In genomic region chr12:84974177-84974815, GRCh38 we compare ENCODE assay signal across 24 cellular contexts.
"Had no signal": no experiment of that assay in that cellular context is flagged by ENCODE, and none has a peak within 500 bp of the region (broad histone marks: within the 10 kb centered on the region; RNA-seq: fewer than 3 reads in every experiment).

No MANE protein-coding gene starts in this region.

- H2AFZ ChIP-seq: neural progenitor cell had no signal

- H3K27ac Mint-ChIP-seq: activated CD4-positive, alpha-beta memory T cell treated with anti-CD3 and anti-CD28 coated beads, Interleukin-2, amount 10 ng/mL, durations not matched to agents 7 days and 5 days; activated naive CD8-positive, alpha-beta T cell treated with anti-CD3 and anti-CD28 coated beads for 36 hours; activated T-helper 17 cell treated with anti-CD3 and anti-CD28 coated beads, Interleukin-2, amount 50 U/mL, for 72 hours; dendritic cell treated with granulocyte-macrophage colony-stimulating factor and Interleukin-4, amounts not matched to agents 40 ng/mL and 50 ng/mL, for 4 days; naive B cell; neural progenitor cell had no signal

- H3K36me3 Mint-ChIP-seq: activated naive CD8-positive, alpha-beta T cell treated with anti-CD3 and anti-CD28 coated beads for 36 hours; naive B cell; neural progenitor cell had no signal

- H3K9ac ChIP-seq: neural progenitor cell had no signal

- H3K9me3 Mint-ChIP-seq: activated CD4-positive, alpha-beta memory T cell treated with anti-CD3 and anti-CD28 coated beads, Interleukin-2, amount 10 ng/mL, durations not matched to agents 7 days and 5 days; activated naive CD8-positive, alpha-beta T cell treated with anti-CD3 and anti-CD28 coated beads for 36 hours; activated T-helper 17 cell treated with anti-CD3 and anti-CD28 coated beads, Interleukin-2, amount 50 U/mL, for 72 hours; dendritic cell treated with granulocyte-macrophage colony-stimulating factor and Interleukin-4, amounts not matched to agents 40 ng/mL and 50 ng/mL, for 4 days; neural progenitor cell had no signal

- H3K27me3 ChIP-seq: esophagus muscularis mucosa, neural progenitor cell, ovary, tibial artery had no signal

- H3K36me3 ChIP-seq: esophagus muscularis mucosa, left ventricle myocardium inferior, neural progenitor cell, ovary, tibial artery had no signal

- H3K4me2 ChIP-seq: neural progenitor cell had no signal

- H3K9me3 ChIP-seq: esophagus muscularis mucosa, left ventricle myocardium inferior, mucosa of descending colon, ovary, tibial artery had no signal

- H3K4me3 ChIP-seq: esophagus muscularis mucosa, left ventricle myocardium inferior, mucosa of descending colon, neural progenitor cell, ovary, tibial artery had no signal

- H3K27ac ChIP-seq: esophagus muscularis mucosa, left ventricle myocardium inferior, neural progenitor cell, ovary, tibial artery had no signal

- DNase-seq: activated CD4-positive, alpha-beta memory T cell treated with anti-CD3 and anti-CD28 coated beads, Interleukin-2, amount 10 ng/mL, durations not matched to agents 7 days and 5 days; activated CD4-positive, alpha-beta T cell treated with anti-CD3 and anti-CD28 coated beads for 48 hours; activated CD4-positive, CD25-positive, alpha-beta regulatory T cell; activated naive CD4-positive, alpha-beta T cell; activated naive CD8-positive, alpha-beta T cell treated with anti-CD3 and anti-CD28 coated beads for 36 hours; activated T-cell treated with anti-CD3 and anti-CD28 coated beads, Interleukin-2, amount 50 U/mL, for 1 hour; amniotic stem cell; effector CD8-positive, alpha-beta T cell; hippocampal formation; kidney glomerular epithelial cell; left ventricle myocardium inferior; mammary epithelial cell; mucosa of descending colon; naive B cell; ovary; stimulated activated CD4-positive, alpha-beta T cell treated with anti-CD3 and anti-CD28 coated beads, Interleukin-12 subunit alpha, Interleukin-12 subunit beta, amount 100 ng/mL, for 4 hours; stimulated activated CD4-positive, alpha-beta T cell treated with anti-CD3 and anti-CD28 coated beads, Interleukin-1b, Interleukin-23, amount 100 ng/mL, for 48 hours; stimulated activated naive CD8-positive, alpha-beta T cell treated with anti-CD3 and anti-CD28 coated beads, Interleukin-15, Interleukin-2, amounts not matched to agents 100 U/mL and 50 U/mL, for 24 hours; substantia nigra; tibial artery had no signal

- H3K4me1 Mint-ChIP-seq: activated CD4-positive, alpha-beta memory T cell treated with anti-CD3 and anti-CD28 coated beads, Interleukin-2, amount 10 ng/mL, durations not matched to agents 7 days and 5 days; activated naive CD8-positive, alpha-beta T cell treated with anti-CD3 and anti-CD28 coated beads for 36 hours; activated T-helper 17 cell treated with anti-CD3 and anti-CD28 coated beads, Interleukin-2, amount 50 U/mL, for 72 hours; naive B cell had no signal

- H3K4me3 Mint-ChIP-seq: activated CD4-positive, alpha-beta memory T cell treated with anti-CD3 and anti-CD28 coated beads, Interleukin-2, amount 10 ng/mL, durations not matched to agents 7 days and 5 days; activated naive CD8-positive, alpha-beta T cell treated with anti-CD3 and anti-CD28 coated beads for 36 hours; activated T-helper 17 cell treated with anti-CD3 and anti-CD28 coated beads, Interleukin-2, amount 50 U/mL, for 72 hours; dendritic cell treated with granulocyte-macrophage colony-stimulating factor and Interleukin-4, amounts not matched to agents 40 ng/mL and 50 ng/mL, for 4 days; naive B cell; neural progenitor cell had no signal

- H3K27me3 Mint-ChIP-seq: activated CD4-positive, alpha-beta memory T cell treated with anti-CD3 and anti-CD28 coated beads, Interleukin-2, amount 10 ng/mL, durations not matched to agents 7 days and 5 days; activated T-helper 17 cell treated with anti-CD3 and anti-CD28 coated beads, Interleukin-2, amount 50 U/mL, for 72 hours; dendritic cell treated with granulocyte-macrophage colony-stimulating factor and Interleukin-4, amounts not matched to agents 40 ng/mL and 50 ng/mL, for 4 days; naive B cell had no signal

- ATAC-seq: activated T-helper 17 cell treated with anti-CD3 and anti-CD28 coated beads, Interleukin-2, amount 50 U/mL, for 72 hours; mucosa of descending colon; stimulated activated naive CD8-positive, alpha-beta T cell treated with anti-CD3 and anti-CD28 coated beads, Interleukin-15, Interleukin-2, amounts not matched to agents 100 U/mL and 50 U/mL, for 24 hours had no signal

- H3K4me1 ChIP-seq: esophagus muscularis mucosa, left ventricle myocardium inferior, tibial artery had no signal
